In the genomic region with DNA sequence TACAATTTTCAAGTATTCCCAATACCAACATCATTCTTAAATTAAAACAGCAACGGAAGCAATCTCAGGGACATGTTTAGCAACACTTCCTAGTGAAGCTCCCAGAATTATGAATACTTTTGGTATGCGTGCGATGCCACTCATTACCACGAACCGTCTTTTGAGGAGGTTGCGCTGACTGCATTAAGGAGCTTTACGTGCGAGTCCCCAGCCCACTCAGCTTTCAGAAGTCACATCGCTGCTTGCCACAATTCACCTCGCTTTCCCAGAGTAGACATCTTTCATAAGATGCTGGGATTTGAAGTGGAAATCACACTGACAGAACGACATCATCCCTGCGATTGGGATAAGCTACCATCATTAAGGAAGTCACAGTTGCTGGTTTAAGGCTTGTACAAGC, we compare ENCODE assay signal across 32 cellular contexts.
"Had no signal": no experiment of that assay in that cellular context is flagged by ENCODE, and none has a peak within 500 bp of the region (broad histone marks: within the 10 kb centered on the region; RNA-seq: fewer than 3 reads in every experiment).

No MANE protein-coding gene starts in this region.

- H3K4me3 Mint-ChIP-seq: immature natural killer cell; memory B cell; naive B cell; natural killer cell treated with Interleukin-12 subunit alpha and Interleukin-12 subunit beta and Interleukin-15 and Interleukin-18, amount 100 ng/mL, for 72 hours; neural crest cell; stimulated activated naive B cell treated with anti-CD40 and anti-IgM and Interleukin-4, amounts not matched to agents 10 μg/mL and 1 μg/mL and 100 μg/mL, for 72 hours; stimulated activated naive CD8-positive, alpha-beta T cell treated with anti-CD3 and anti-CD28 coated beads, Interleukin-15, Interleukin-2, amounts not matched to agents 100 ng/mL and 50 ng/mL, for 24 hours had no signal

- H3K27ac Mint-ChIP-seq: immature natural killer cell; memory B cell; naive B cell; natural killer cell treated with Interleukin-12 subunit alpha and Interleukin-12 subunit beta and Interleukin-15 and Interleukin-18, amount 100 ng/mL, for 72 hours; progenitor cell of endocrine pancreas; stimulated activated naive B cell treated with anti-CD40 and anti-IgM and Interleukin-4, amounts not matched to agents 10 μg/mL and 1 μg/mL and 100 μg/mL, for 72 hours; stimulated activated naive CD8-positive, alpha-beta T cell treated with anti-CD3 and anti-CD28 coated beads, Interleukin-15, Interleukin-2, amounts not matched to agents 100 ng/mL and 50 ng/mL, for 24 hours had no signal

- FAIRE-seq: endothelial cell of umbilical vein, pancreas, urothelium cell line had no signal

- H3K27ac ChIP-seq: colonic mucosa, esophagus muscularis mucosa, lower lobe of right lung, neutrophil, pancreas, right atrium auricular region, spleen, thoracic aorta, tibial nerve, upper lobe of left lung had no signal

- H3K9me3 Mint-ChIP-seq: memory B cell; natural killer cell treated with Interleukin-12 subunit alpha and Interleukin-12 subunit beta and Interleukin-15 and Interleukin-18, amount 100 ng/mL, for 72 hours; neural crest cell had no signal

- H3K36me3 Mint-ChIP-seq: immature natural killer cell; memory B cell; naive B cell; natural killer cell treated with Interleukin-12 subunit alpha and Interleukin-12 subunit beta and Interleukin-15 and Interleukin-18, amount 100 ng/mL, for 72 hours; stimulated activated naive B cell treated with anti-CD40 and anti-IgM and Interleukin-4, amounts not matched to agents 10 μg/mL and 1 μg/mL and 100 μg/mL, for 72 hours had no signal

- H3K9me3 ChIP-seq: colonic mucosa, esophagus muscularis mucosa, lower lobe of right lung, mucosa of descending colon, neutrophil, pancreas, right atrium auricular region, thoracic aorta, upper lobe of left lung had no signal

- H3K4me3 ChIP-seq: colonic mucosa, esophagus muscularis mucosa, lower lobe of right lung, mucosa of descending colon, pancreas, right atrium auricular region, spleen, thoracic aorta, tibial nerve, upper lobe of left lung had no signal

- ATAC-seq: left colon; left ventricle myocardium superior; lower lobe of right lung; mucosa of descending colon; natural killer cell treated with Interleukin-12 subunit alpha and Interleukin-12 subunit beta and Interleukin-15 and Interleukin-18, amount 100 ng/mL, for 72 hours; pancreas; sciatic nerve; stimulated activated naive B cell treated with anti-CD40 and anti-IgM and Interleukin-4, amounts not matched to agents 10 μg/mL and 1 μg/mL and 100 μg/mL, for 72 hours had no signal

- DNase-seq: colonic mucosa; dermis blood vessel endothelial cell; effector memory CD4-positive, alpha-beta T cell; foreskin melanocyte; glutamatergic neuron; hypothalamus; immature natural killer cell; islet precursor cell; kidney glomerular epithelial cell; left colon; left ventricle myocardium superior; lower lobe of right lung; mucosa of descending colon; naive B cell; pancreas; spleen; stimulated activated CD4-positive, alpha-beta T cell treated with anti-CD3 and anti-CD28 coated beads, Interleukin-4, amount 100 ng/mL, for 4 hours; stimulated activated naive B cell treated with anti-CD40 and anti-IgM and Interleukin-4, amounts not matched to agents 10 μg/mL and 1 μg/mL and 100 μg/mL, for 72 hours; upper lobe of left lung had no signal

- H3K4me1 Mint-ChIP-seq: immature natural killer cell; memory B cell; naive B cell; neural crest cell; stimulated activated naive B cell treated with anti-CD40 and anti-IgM and Interleukin-4, amounts not matched to agents 10 μg/mL and 1 μg/mL and 100 μg/mL, for 72 hours had no signal

- H3K27me3 ChIP-seq: colonic mucosa, esophagus muscularis mucosa, neutrophil, pancreas, right atrium auricular region, tibial nerve, upper lobe of left lung had no signal

- H3K27me3 Mint-ChIP-seq: stimulated activated naive CD8-positive, alpha-beta T cell treated with anti-CD3 and anti-CD28 coated beads, Interleukin-15, Interleukin-2, amounts not matched to agents 100 ng/mL and 50 ng/mL, for 24 hours had no signal

- H3K36me3 ChIP-seq: colonic mucosa, esophagus muscularis mucosa, lower lobe of right lung, neutrophil, pancreas, right atrium auricular region, spleen, thoracic aorta, tibial nerve, upper lobe of left lung had no signal

- H3K4me1 ChIP-seq: colonic mucosa, esophagus muscularis mucosa, lower lobe of right lung, pancreas, right atrium auricular region, spleen, tibial nerve, upper lobe of left lung had no signal
